ENCODE assay signal across 8 cellular contexts in genomic region chr18:57801379-57802165, GRCh38. TPM values are rescaled to one million over a fixed set of nuclear protein-coding genes. Genes with fewer than 3 reads are reported as not detected.
DNase-seq lines count a peak whose midpoint lies in the region; ATAC-seq, FAIRE-seq and TF ChIP-seq lines count a peak whose summit lies in the region.

No MANE protein-coding gene starts in this region.

- no peak overlapping the region for H3K27ac Mint-ChIP-seq in CD8-positive, alpha-beta T cell
- no peak overlapping the region for H3K27ac Mint-ChIP-seq in effector memory CD8-positive, alpha-beta T cell
- no peak overlapping the region for H3K27ac Mint-ChIP-seq in naive thymus-derived CD8-positive, alpha-beta T cell

- no peak overlapping the region for H3K27ac ChIP-seq in CD8-positive, alpha-beta T cell (ENCODE audit: low read depth, low read length)

- H3K36me3 Mint-ChIP-seq in CD8-positive, alpha-beta T cell, result no peaks in the 10 kb centered on the region
- H3K36me3 Mint-ChIP-seq in effector memory CD8-positive, alpha-beta T cell (ENCODE audit: insufficient read depth), result no peaks in the 10 kb centered on the region
- peaks cover 0 to 10% (median 0%) of the 10 kb centered on the region in 3 donors for H3K36me3 Mint-ChIP-seq in naive thymus-derived CD8-positive, alpha-beta T cell

- no peaks in the 10 kb centered on the region for H3K36me3 ChIP-seq in CD8-positive, alpha-beta T cell (ENCODE audit: insufficient read depth, low read length)

- H3K27me3 ChIP-seq in CD8-positive, alpha-beta T cell (ENCODE audit: insufficient read depth, low read length), result peaks cover 11% of the 10 kb centered on the region

- no peak for ATAC-seq in CD8-positive, alpha-beta T cell
- no peak for ATAC-seq in effector memory CD8-positive, alpha-beta T cell (replicated peaks)
- no peak for ATAC-seq in naive thymus-derived CD8-positive, alpha-beta T cell
- ATAC-seq in GM21390 (IDR thresholded peaks at IDR 0.05; ENCODE audit: unreplicated experiment) (no peak), HG02571 (IDR thresholded peaks at IDR 0.05; ENCODE audit: unreplicated experiment) (no peak)

- H3K4me1 ChIP-seq in CD8-positive, alpha-beta T cell (ENCODE audit: insufficient read depth, low read length), result no peaks in the 10 kb centered on the region

- no peaks in the 10 kb centered on the region for H3K9me3 ChIP-seq in CD8-positive, alpha-beta T cell (ENCODE audit: low read length)

- H3K4me3 ChIP-seq in CD8-positive, alpha-beta T cell (ENCODE audit: low read depth, low read length), result peak overlapping the region; percentile 50

- H3K4me3 Mint-ChIP-seq in CD8-positive, alpha-beta T cell, result peak overlapping the region; percentile 65
- H3K4me3 Mint-ChIP-seq in effector memory CD8-positive, alpha-beta T cell, result peak overlapping the region; percentile 51 to 53
- H3K4me3 Mint-ChIP-seq in naive thymus-derived CD8-positive, alpha-beta T cell, result peak overlapping the region; percentile 47 to 82 (median 72)

- no peaks in the 10 kb centered on the region for H3K9me3 Mint-ChIP-seq in CD8-positive, alpha-beta T cell
- no peaks in the 10 kb centered on the region for H3K9me3 Mint-ChIP-seq in effector memory CD8-positive, alpha-beta T cell
- H3K9me3 Mint-ChIP-seq in naive thymus-derived CD8-positive, alpha-beta T cell, result no peaks in the 10 kb centered on the region

- CTCF ChIA-PET in CD8-positive, alpha-beta T cell (lab: Charles Lee), result no interaction called here

- no peak for TF ChIP-seq POLR2A in GM12892 (IDR thresholded peaks at IDR 0.05; ENCODE audit: low read depth, low read length)

- no peak for DNase-seq in CD8-positive, alpha-beta T cell
- DNase-seq in NCI-H1417 (lab: John Stamatoyannopoulos, UW), result peak in 2 of 3 experiments; percentile 91
- no peak for DNase-seq in effector memory CD8-positive, alpha-beta T cell
- no peak for DNase-seq in naive thymus-derived CD8-positive, alpha-beta T cell
- DNase-seq in GM12892 (ENCODE audit: insufficient read length), result no peak
- DNase-seq in hippocampal formation (lab: John Stamatoyannopoulos, UW), result no peak

- peaks cover 34% of the 10 kb centered on the region for H3K27me3 Mint-ChIP-seq in CD8-positive, alpha-beta T cell (ENCODE audit: low read depth)
- H3K27me3 Mint-ChIP-seq in effector memory CD8-positive, alpha-beta T cell, result peaks cover 32 to 76% of the 10 kb centered on the region in 2 donors
- peaks cover 24 to 66% (median 36%) of the 10 kb centered on the region in 5 donors for H3K27me3 Mint-ChIP-seq in naive thymus-derived CD8-positive, alpha-beta T cell

- POLR2A ChIA-PET in CD8-positive, alpha-beta T cell (lab: Charles Lee), result no interaction called here
- POLR2A ChIA-PET in naive thymus-derived CD8-positive, alpha-beta T cell (lab: Charles Lee), result no interaction called here

- FAIRE-seq in GM12892 (lab: Jason Lieb, UNC), result no peak

- intact Hi-C loops in CD8-positive, alpha-beta T cell (cut with DNase I, micrococcal nuclease), result no loop called here

- peaks cover 12% of the 10 kb centered on the region for H3K4me1 Mint-ChIP-seq in CD8-positive, alpha-beta T cell (ENCODE audit: low read depth)
- peaks cover 0 to 5% of the 10 kb centered on the region in 2 donors for H3K4me1 Mint-ChIP-seq in effector memory CD8-positive, alpha-beta T cell (ENCODE audit: low read depth in 2 of 2)
- peaks cover 4 to 22% (median 17%) of the 10 kb centered on the region in 4 donors for H3K4me1 Mint-ChIP-seq in naive thymus-derived CD8-positive, alpha-beta T cell

- no peak for TF ChIP-seq CTCF in CD8-positive, alpha-beta T cell (IDR thresholded peaks at IDR 0.05)

RNA-seq across cellular contexts. Expression of gene ATP8B1, which starts 1.5 kb away (rescaled TPM):
- not detected for total RNA-seq in CD8-positive, alpha-beta T cell
- under 1 TPM in 1 of 2 experiments, not detected in 1; 0.08 TPM for total RNA-seq in naive thymus-derived CD8-positive, alpha-beta T cell
- polyA plus RNA-seq in naive thymus-derived CD8-positive, alpha-beta T cell, result not detected
- 0.15 TPM for polyA plus RNA-seq in GM12892 (2012; ENCODE audit: missing spikeins)

Comparison
In these comparisons a context has a peak if more than half of its experiments do, and no peak if none do; other contexts are left out.
1. DNase-seq: peak in NCI-H1417 (2 of 3); none in CD8-positive, alpha-beta T cell (0 of 7), effector memory CD8-positive, alpha-beta T cell (0 of 3), naive thymus-derived CD8-positive, alpha-beta T cell (0 of 10), GM12892 (single experiment) and hippocampal formation (0 of 2).
2. Peak in every context shown above with its lines, with median percentiles within 50 percentile points of each other: H3K4me3 Mint-ChIP-seq.